In the genomic region with DNA sequence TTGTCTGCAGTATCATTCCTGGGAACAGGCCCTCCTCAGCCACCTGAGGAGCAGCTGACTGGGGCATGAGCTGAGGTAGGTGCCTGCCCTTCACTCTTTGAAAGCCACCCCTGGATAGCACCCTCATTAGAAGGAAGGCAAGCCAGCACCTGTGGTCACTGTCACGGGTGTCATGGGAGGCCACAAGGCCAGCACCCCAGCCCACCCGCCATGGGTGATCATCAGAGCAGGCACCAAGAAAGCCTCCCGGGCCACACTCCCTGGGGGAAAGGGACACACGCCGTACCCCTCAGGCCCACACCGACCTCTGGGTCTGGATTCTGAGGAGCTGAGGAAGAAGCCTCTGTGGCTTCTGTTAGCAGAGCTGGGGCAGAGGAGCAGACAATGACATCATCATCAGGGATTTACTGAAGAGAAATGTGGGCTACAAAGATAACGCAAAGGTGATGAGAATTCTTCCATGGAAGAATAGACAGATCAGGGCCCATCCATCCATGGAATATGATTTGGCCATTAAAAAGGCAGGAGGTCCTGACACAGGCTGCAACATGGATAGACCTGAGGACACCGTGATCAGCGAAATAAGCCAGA, we compare ENCODE assay signal across 19 cellular contexts. TPM values are rescaled to one million over a fixed set of nuclear protein-coding genes. Genes with fewer than 3 reads are reported as not detected.
A peak's percentile ranks its signal among the peaks of the same experiment; 100 is the strongest.
DNase-seq lines count a peak whose midpoint lies in the region; ATAC-seq, FAIRE-seq and TF ChIP-seq lines count a peak whose summit lies in the region.
"Had no signal": no experiment of that assay in that cellular context is flagged by ENCODE, and none has a peak within 500 bp of the region (broad histone marks: within the 10 kb centered on the region; RNA-seq: fewer than 3 reads in every experiment).

No MANE protein-coding gene starts in this region.

- 0 out of 2 replicates have a peak, but pooled peaks cover 7% of the 10 kb centered on the region for H4K20me1 ChIP-seq in K562 (replicated peaks; ENCODE audit: control insufficient read depth, insufficient read depth, low read length)
- H4K20me1 ChIP-seq in MM.1S (ENCODE audit: insufficient read depth, low read length), result no peaks in the 10 kb centered on the region

- no peak for TF ChIP-seq EP300 in K562 (IDR thresholded peaks at IDR 0.05; ENCODE audit: low read length)

- H3K36me3 ChIP-seq in Peyer's patch (peaks cover 0 to 89% (median 0%) of the 10 kb centered on the region in 3 donors), K562 (ENCODE audit: control insufficient read depth, insufficient read depth, low read length) (peaks cover 70% of the 10 kb centered on the region; the same call in 2 of the 3 replicates), MM.1S (replicated peaks; ENCODE audit: insufficient read depth, low read length) (no peaks in the 10 kb centered on the region; the same call in 1 of the 2 replicates)

- TF ChIP-seq RAD21 in K562 (CRISPR knock-in tag; conservative IDR thresholded peaks at IDR 0.05 in 1 of 2, IDR thresholded peaks at IDR 0.05 in 1 of 2), result no peak

- H3K9me3 ChIP-seq in Peyer's patch, result no peaks in the 10 kb centered on the region
- no peaks in the 10 kb centered on the region for H3K9me3 ChIP-seq in K562 (replicated peaks; ENCODE audit: control insufficient read depth, insufficient read depth, low read depth, low read length)
- H3K9me3 ChIP-seq in MM.1S (replicated peaks; ENCODE audit: insufficient read depth, low read length), result no peaks in the 10 kb centered on the region
- H3K9me3 ChIP-seq: lower lobe of right lung, thoracic aorta had no signal

- H3K27me3 ChIP-seq in Peyer's patch (no peaks in the 10 kb centered on the region), K562 (ENCODE audit: control insufficient read depth in 2 of 2, insufficient read depth in 2 of 2, low read length in 2 of 2) (no peaks in the 10 kb centered on the region), MM.1S (replicated peaks; ENCODE audit: insufficient read depth, low read length) (no peaks in the 10 kb centered on the region)
- H3K27me3 ChIP-seq: brain microvascular endothelial cell had no signal

- TF ChIP-seq POLR2A in Peyer's patch (IDR thresholded peaks at IDR 0.05), result no peak
- no peak for TF ChIP-seq POLR2A in K562 (conservative IDR thresholded peaks at IDR 0.05)

- 0 out of 2 replicates have a peak, but pooled peaks cover 3% of the 10 kb centered on the region for H3F3A ChIP-seq in MM.1S (ENCODE audit: insufficient read depth, low read length)

- intact Hi-C loops in K562 (cut with micrococcal nuclease), result no loop called here
- intact Hi-C loops in posterior vena cava (cut with DNase I), result no loop called here
- intact Hi-C loops in Right ventricle myocardium inferior (cut with DNase I), result no loop called here

- no peaks in the 10 kb centered on the region for H3K9me2 ChIP-seq in MM.1S (replicated peaks; ENCODE audit: insufficient read depth, low read length)

- H3K27ac ChIP-seq in Peyer's patch (no peak overlapping the region), K562 (ENCODE audit: extremely low read depth, low read depth, low read length) (no peak overlapping the region), MM.1S (ENCODE audit: low read length) (no peak overlapping the region)
- H3K27ac ChIP-seq: brain microvascular endothelial cell, C4-2B, lower lobe of right lung, thoracic aorta had no signal

- H2AFZ ChIP-seq in K562 (ENCODE audit: low read depth, low read length), result no peak overlapping the region
- H2AFZ ChIP-seq in MM.1S (ENCODE audit: low read length), result no peak overlapping the region

- ATAC-seq in activated T-cell treated with anti-CD3 and anti-CD28 coated beads, Interleukin-2, amount 50 U/mL, for 72 hours (replicated peaks in 1 of 2), result no peak
- ATAC-seq in activated T-cell treated with anti-CD3 and anti-CD28 coated beads, Interleukin-2, amount 50 U/mL, for 4 hours, result no peak
- ATAC-seq in K562 (no peak; the same call in 2 of the 3 replicates), Right ventricle myocardium inferior (no peak)
- ATAC-seq: lower lobe of right lung, SK-N-SH treated with all-trans-retinoic acid at 6 μM for 48 hours had no signal

- no peak overlapping the region for H3K4me3 ChIP-seq in Peyer's patch
- no peak overlapping the region for H3K4me3 ChIP-seq in K562
- no peak overlapping the region for H3K4me3 ChIP-seq in MM.1S (ENCODE audit: low read length)
- H3K4me3 ChIP-seq: lower lobe of right lung, thoracic aorta had no signal

- no peaks in the 10 kb centered on the region for H3K27me3 Mint-ChIP-seq in activated T-cell treated with anti-CD3 and anti-CD28 coated beads, Interleukin-2, amount 50 U/mL, for 72 hours (ENCODE audit: low read depth)
- no peaks in the 10 kb centered on the region for H3K27me3 Mint-ChIP-seq in activated T-cell treated with anti-CD3 and anti-CD28 coated beads, Interleukin-2, amount 50 U/mL, for 4 hours (ENCODE audit: low read depth)

- CTCF ChIA-PET in K562 (lab: Yijun Ruan, JAX; ENCODE audit: low intra/inter-chr PET ratio), result no interaction called here

- peak overlapping the region; percentile 39 for H3K27ac Mint-ChIP-seq in activated T-cell treated with anti-CD3 and anti-CD28 coated beads, Interleukin-2, amount 50 U/mL, for 72 hours

- POLR2A ChIA-PET in K562 (lab: Yijun Ruan, JAX), result interaction anchor here (0.7 to 3.9 kb wide), 4 partner anchors 14 to 227 kb away, joined by 3 to 14 read pairs (median 4); no protein-coding TSS in a partner anchor

- no peak overlapping the region for H3K4me3 Mint-ChIP-seq in activated T-cell treated with anti-CD3 and anti-CD28 coated beads, Interleukin-2, amount 50 U/mL, for 72 hours
- no peak overlapping the region for H3K4me3 Mint-ChIP-seq in activated T-cell treated with anti-CD3 and anti-CD28 coated beads, Interleukin-2, amount 50 U/mL, for 4 hours

- peak overlapping the region in 1 of 2 experiments; percentile 74; a peak in 2 of 4 replicates for H3K9ac ChIP-seq in K562 (ENCODE audit: insufficient read depth in 1 of 2, low read depth in 2 of 2, low read length in 2 of 2)
- no peak overlapping the region for H3K9ac ChIP-seq in MM.1S (ENCODE audit: low read length)

- H3K79me2 ChIP-seq in K562 (ENCODE audit: control insufficient read depth, insufficient read depth, low read length) (no peaks in the 10 kb centered on the region), MM.1S (ENCODE audit: low read length) (no peaks in the 10 kb centered on the region)

- BruUV-seq in K562 (replicated peaks; lab: Mats Ljungman, UMichigan), result no TSS peak

- TF ChIP-seq CTCF in Peyer's patch (IDR thresholded peaks at IDR 0.05) (no peak), K562 (IDR thresholded peaks at IDR 0.05 in 2 of 3, conservative IDR thresholded peaks at IDR 0.05 in 1 of 3; ENCODE audit: insufficient read depth in 2 of 3, low read depth in 1 of 3, low read length in 3 of 3) (no peak), MM.1S (IDR thresholded peaks at IDR 0.05; ENCODE audit: low read length) (no peak), GM20000 (IDR thresholded peaks at IDR 0.05; ENCODE audit: extremely low read depth, missing control alignments) (no peak)

- in situ Hi-C loops in K562 (cut with MboI), result no loop called here

- H3K9me1 ChIP-seq in K562 (ENCODE audit: control insufficient read depth, insufficient read depth, low read length), result no peaks in the 10 kb centered on the region

- H3K4me1 ChIP-seq in Peyer's patch (no peaks in the 10 kb centered on the region), K562 (replicated peaks in 1 of 2; ENCODE audit: control insufficient read depth in 2 of 2, insufficient read depth in 2 of 2, low read length in 2 of 2) (peaks cover 0 to 19% of the 10 kb centered on the region in 2 experiments; a peak in 1 of 5 replicates), MM.1S (ENCODE audit: low read length) (peaks cover 12% of the 10 kb centered on the region)
- H3K4me1 ChIP-seq: lower lobe of right lung had no signal

- H3K4me1 Mint-ChIP-seq in activated T-cell treated with anti-CD3 and anti-CD28 coated beads, Interleukin-2, amount 50 U/mL, for 72 hours (ENCODE audit: low read depth), result peaks cover 43% of the 10 kb centered on the region
- H3K4me1 Mint-ChIP-seq in activated T-cell treated with anti-CD3 and anti-CD28 coated beads, Interleukin-2, amount 50 U/mL, for 4 hours (ENCODE audit: low read depth), result peaks cover 12% of the 10 kb centered on the region

- DNase-seq in activated T-cell treated with anti-CD3 and anti-CD28 coated beads, Interleukin-2, amount 50 U/mL, for 72 hours, result no peak
- no peak for DNase-seq in activated T-cell treated with anti-CD3 and anti-CD28 coated beads, Interleukin-2, amount 50 U/mL, for 4 hours
- DNase-seq in Peyer's patch (peak in 2 of 3 donors; percentile 22 to 41), K562 (ENCODE audit: extremely low read depth in 1 of 4, low spot score in 3 of 4) (no peak), posterior vena cava (ENCODE audit: low spot score) (peak; percentile 56), MM.1S (no peak), GM20000 (ENCODE audit: low spot score) (no peak), Right ventricle myocardium inferior (ENCODE audit: missing footprints) (no peak)
- DNase-seq: ACHN; activated CD4-positive, CD25-positive, alpha-beta regulatory T cell treated with anti-CD3 and anti-CD28 coated beads, Interleukin-2, amount 50 U/mL, for 72 hours; brain microvascular endothelial cell; hippocampal formation; lower lobe of right lung; NCI-H510A treated with DMSO at 0.1 percent for 48 hours had no signal

- H3K9me3 Mint-ChIP-seq in activated T-cell treated with anti-CD3 and anti-CD28 coated beads, Interleukin-2, amount 50 U/mL, for 72 hours, result no peaks in the 10 kb centered on the region
- H3K9me3 Mint-ChIP-seq in activated T-cell treated with anti-CD3 and anti-CD28 coated beads, Interleukin-2, amount 50 U/mL, for 4 hours, result no peaks in the 10 kb centered on the region

- H3K36me3 Mint-ChIP-seq in activated T-cell treated with anti-CD3 and anti-CD28 coated beads, Interleukin-2, amount 50 U/mL, for 72 hours (ENCODE audit: insufficient read depth in 2 of 2), result peaks cover 21 to 44% of the 10 kb centered on the region in 2 donors
- H3K36me3 Mint-ChIP-seq in activated T-cell treated with anti-CD3 and anti-CD28 coated beads, Interleukin-2, amount 50 U/mL, for 4 hours (ENCODE audit: insufficient read depth), result peaks cover 40% of the 10 kb centered on the region

- H3K4me2 ChIP-seq in K562 (ENCODE audit: insufficient read depth, low read length) (no peak overlapping the region), MM.1S (ENCODE audit: low read depth, low read length) (no peak overlapping the region)

- no peak for FAIRE-seq in K562 (lab: Jason Lieb, UNC)
- FAIRE-seq: G401.6, islet of Langerhans had no signal

- 88% methylated on average over 7 of the region's 9 CpGs for WGBS in K562 (ENCODE audit: insufficient coverage, low coverage, missing lambda C conversion rate)

RNA-seq across cellular contexts. Expression of a gene that starts 16.7 kb away (rescaled TPM):
- total RNA-seq in activated T-cell treated with anti-CD3 and anti-CD28 coated beads, Interleukin-2, amount 50 U/mL, for 72 hours, result 100 to 1,000 TPM; 421 to 504 TPM
- total RNA-seq in activated T-cell treated with anti-CD3 and anti-CD28 coated beads, Interleukin-2, amount 50 U/mL, for 4 hours, result 100 to 1,000 TPM; 194 to 201 (median 199) TPM
- total RNA-seq in Peyer's patch, result 100 to 1,000 TPM in 3 of 4 donors, 10 to 100 TPM in 1; 87.6 to 177 (median 119) TPM
- total RNA-seq in K562 (2011; cell fraction: chromatin; rRNA removed; ENCODE audit: low replicate concordance), result 200 and 559 TPM in 2 replicates
- total RNA-seq in K562 (2011; cell fraction: nucleolus; rRNA removed), result 89.9 and 105 TPM in 2 replicates
- total RNA-seq in K562 (2011; cell fraction: nucleoplasm; rRNA removed), result 185 and 193 TPM in 2 replicates
- total RNA-seq in K562 (2014; rRNA removed), result 217 and 237 TPM in 2 replicates
- 179 and 210 TPM in 2 replicates for total RNA-seq in K562 (2014; rRNA removed; fragmentation: Illumina TruSeq; extraction: Trizol)
- total RNA-seq in K562 (2015; rRNA removed; fragmentation: Illumina TruSeq; extraction: Trizol), result 145 and 153 TPM in 2 replicates
- total RNA-seq in K562 (2021), result 167 and 180 TPM in 2 replicates
- polyA plus RNA-seq in K562 (2011; rRNA removed), result 145 and 176 TPM in 2 replicates
- 72.7 and 90.0 TPM in 2 replicates for polyA plus RNA-seq in K562 (2011; cell fraction: cytosol; rRNA removed)
- 166 and 223 TPM in 2 replicates for polyA plus RNA-seq in K562 (2011; cell fraction: nucleus; rRNA removed)
- 103 and 135 TPM in 2 replicates for polyA plus RNA-seq in K562 (2012)
- 154 and 184 TPM in 2 replicates for polyA plus RNA-seq in K562 (2014; fragmentation: Illumina TruSeq; extraction: Trizol)
- 10 to 100 TPM; 34.1 to 50.7 TPM for polyA plus RNA-seq in K562 (2014; fragmentation: Nextera tagmentation; extraction: Ambion mirVana)
- polyA plus RNA-seq in K562 (2014; rRNA removed), result 221 and 244 TPM in 2 replicates
- polyA minus RNA-seq in K562 (2011; rRNA and poly(A)+ RNA removed), result 207 and 232 TPM in 2 replicates
- polyA minus RNA-seq in K562 (2011; cell fraction: cytosol; rRNA and poly(A)+ RNA removed), result 66.1 and 67.2 TPM in 2 replicates
- 76.3 and 166 TPM in 2 replicates for polyA minus RNA-seq in K562 (2011; cell fraction: nucleus; rRNA and poly(A)+ RNA removed)
- 100 to 1,000 TPM in 1 of 2 donors, 10 to 100 TPM in 1; 89.0 to 118 TPM for total RNA-seq in posterior vena cava
- 168 TPM for total RNA-seq in Right ventricle myocardium inferior

RNA-seq across cellular contexts. Expression of a gene that starts 48.4 kb away (rescaled TPM):
- 100 to 1,000 TPM; 217 to 224 TPM for total RNA-seq in activated T-cell treated with anti-CD3 and anti-CD28 coated beads, Interleukin-2, amount 50 U/mL, for 72 hours
- total RNA-seq in activated T-cell treated with anti-CD3 and anti-CD28 coated beads, Interleukin-2, amount 50 U/mL, for 4 hours, result 100 to 1,000 TPM in 1 of 3 donors, 10 to 100 TPM in 2; 72.4 to 110 (median 88.1) TPM
- total RNA-seq in Peyer's patch (10 to 100 TPM; 41.7 to 59.9 (median 54.1) TPM), K562 (2014; rRNA removed) (73.6 and 77.3 TPM in 2 replicates), K562 (2014; rRNA removed; fragmentation: Illumina TruSeq; extraction: Trizol) (52.3 and 57.4 TPM in 2 replicates), K562 (2015; rRNA removed; fragmentation: Illumina TruSeq; extraction: Trizol) (27.0 and 31.5 TPM in 2 replicates), K562 (2021) (76.1 and 90.2 TPM in 2 replicates), posterior vena cava (10 to 100 TPM; 44.2 to 60.6 TPM), Right ventricle myocardium inferior (17.2 TPM)
- total RNA-seq in K562 (2011; cell fraction: chromatin; rRNA removed; ENCODE audit: low replicate concordance), result 298 and 329 TPM in 2 replicates
- total RNA-seq in K562 (2011; cell fraction: nucleolus; rRNA removed), result 156 and 161 TPM in 2 replicates
- 164 and 168 TPM in 2 replicates for total RNA-seq in K562 (2011; cell fraction: nucleoplasm; rRNA removed)
- polyA plus RNA-seq in K562 (2011; rRNA removed) (87.9 and 93.0 TPM in 2 replicates), K562 (2014; fragmentation: Illumina TruSeq; extraction: Trizol) (80.1 and 90.0 TPM in 2 replicates), K562 (2014; fragmentation: Nextera tagmentation; extraction: Ambion mirVana) (10 to 100 TPM; 14.4 to 28.4 TPM), K562 (2014; rRNA removed) (94.0 and 106 TPM in 2 replicates)
- 38.4 and 53.6 TPM in 2 replicates for polyA plus RNA-seq in K562 (2011; cell fraction: cytosol; rRNA removed)
- polyA plus RNA-seq in K562 (2011; cell fraction: nucleus; rRNA removed), result 222 and 259 TPM in 2 replicates
- 42.8 and 175 TPM in 2 replicates for polyA plus RNA-seq in K562 (2012)
- polyA minus RNA-seq in K562 (2011; rRNA and poly(A)+ RNA removed), result 60.4 and 65.4 TPM in 2 replicates
- 27.4 and 51.4 TPM in 2 replicates for polyA minus RNA-seq in K562 (2011; cell fraction: cytosol; rRNA and poly(A)+ RNA removed)
- 66.9 and 96.7 TPM in 2 replicates for polyA minus RNA-seq in K562 (2011; cell fraction: nucleus; rRNA and poly(A)+ RNA removed)

Comparison
In these comparisons a context has a peak if more than half of its experiments do, and no peak if none do; other contexts are left out.
1. DNase-seq: peak in Peyer's patch (2 of 3) and posterior vena cava (single experiment); none in activated T-cell treated with anti-CD3 and anti-CD28 coated beads, Interleukin-2, amount 50 U/mL, for 72 hours (0 of 2), activated T-cell treated with anti-CD3 and anti-CD28 coated beads, Interleukin-2, amount 50 U/mL, for 4 hours (single experiment), K562 (0 of 4), MM.1S (single experiment), GM20000 (single experiment) and Right ventricle myocardium inferior (single experiment).